In genomic region chr11:72813740-72814138, GRCh38 we compare ENCODE assay signal across 1 cellular context.
TF ChIP-seq lines count a peak whose summit lies in the region.

No MANE protein-coding gene starts in this region.

TF ChIP-seq in HepG2, 621 proteins besides CTCF, POLR2A, EP300 and RAD21 (continued from another document and continues in another):
- TF ChIP-seq, protein P1, sequence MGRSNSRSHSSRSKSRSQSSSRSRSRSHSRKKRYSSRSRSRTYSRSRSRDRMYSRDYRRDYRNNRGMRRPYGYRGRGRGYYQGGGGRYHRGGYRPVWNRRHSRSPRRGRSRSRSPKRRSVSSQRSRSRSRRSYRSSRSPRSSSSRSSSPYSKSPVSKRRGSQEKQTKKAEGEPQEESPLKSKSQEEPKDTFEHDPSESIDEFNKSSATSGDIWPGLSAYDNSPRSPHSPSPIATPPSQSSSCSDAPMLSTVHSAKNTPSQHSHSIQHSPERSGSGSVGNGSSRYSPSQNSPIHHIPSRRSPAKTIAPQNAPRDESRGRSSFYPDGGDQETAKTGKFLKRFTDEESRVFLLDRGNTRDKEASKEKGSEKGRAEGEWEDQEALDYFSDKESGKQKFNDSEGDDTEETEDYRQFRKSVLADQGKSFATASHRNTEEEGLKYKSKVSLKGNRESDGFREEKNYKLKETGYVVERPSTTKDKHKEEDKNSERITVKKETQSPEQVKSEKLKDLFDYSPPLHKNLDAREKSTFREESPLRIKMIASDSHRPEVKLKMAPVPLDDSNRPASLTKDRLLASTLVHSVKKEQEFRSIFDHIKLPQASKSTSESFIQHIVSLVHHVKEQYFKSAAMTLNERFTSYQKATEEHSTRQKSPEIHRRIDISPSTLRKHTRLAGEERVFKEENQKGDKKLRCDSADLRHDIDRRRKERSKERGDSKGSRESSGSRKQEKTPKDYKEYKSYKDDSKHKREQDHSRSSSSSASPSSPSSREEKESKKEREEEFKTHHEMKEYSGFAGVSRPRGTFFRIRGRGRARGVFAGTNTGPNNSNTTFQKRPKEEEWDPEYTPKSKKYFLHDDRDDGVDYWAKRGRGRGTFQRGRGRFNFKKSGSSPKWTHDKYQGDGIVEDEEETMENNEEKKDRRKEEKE (IDR thresholded peaks at IDR 0.05): no peak
- TF ChIP-seq MED1 (CRISPR knock-in tag; IDR thresholded peaks at IDR 0.05): peak; percentile 53
- peak; percentile 31; the same call in 1 of the 2 replicates for TF ChIP-seq TBX2 (CRISPR knock-in tag; IDR thresholded peaks at IDR 0.05; ENCODE audit: borderline replicate concordance)
- TF ChIP-seq SMAD3 (CRISPR knock-in tag; IDR thresholded peaks at IDR 0.05): no peak
- TF ChIP-seq ZHX1 (CRISPR knock-in tag; IDR thresholded peaks at IDR 0.05; ENCODE audit: low read depth): no peak
- TF ChIP-seq HOXA5 (CRISPR knock-in tag; IDR thresholded peaks at IDR 0.05): peak; percentile 51; the same call in 1 of the 2 replicates
- TF ChIP-seq ZSCAN25 (CRISPR knock-in tag; IDR thresholded peaks at IDR 0.05): no peak
- no peak for TF ChIP-seq ZNF570 (CRISPR knock-in tag; IDR thresholded peaks at IDR 0.05; ENCODE audit: borderline replicate concordance)
- 0 out of 2 replicates have a peak, but pooled peaks have one; percentile 6 for TF ChIP-seq ESRRA (CRISPR knock-in tag; IDR thresholded peaks at IDR 0.05; ENCODE audit: low read depth)
- no peak; the same call in 1 of the 2 replicates for TF ChIP-seq ZNF782 (CRISPR knock-in tag; IDR thresholded peaks at IDR 0.05; ENCODE audit: borderline replicate concordance)
- no peak for TF ChIP-seq RARG (CRISPR knock-in tag; IDR thresholded peaks at IDR 0.05; ENCODE audit: low read depth)
- TF ChIP-seq ZNF512B (CRISPR knock-in tag; IDR thresholded peaks at IDR 0.05; ENCODE audit: borderline replicate concordance): no peak
- TF ChIP-seq ARHGAP35 (CRISPR knock-in tag; IDR thresholded peaks at IDR 0.05; ENCODE audit: borderline replicate concordance): no peak
- no peak for TF ChIP-seq CEBPG (CRISPR knock-in tag; IDR thresholded peaks at IDR 0.05)
- no peak for TF ChIP-seq FOXA1 (IDR thresholded peaks at IDR 0.05)
- TF ChIP-seq FOXA1 (CRISPR knock-in tag; IDR thresholded peaks at IDR 0.05): no peak
- peak; percentile 32; the same call in 1 of the 2 replicates for TF ChIP-seq ZNF607 (CRISPR knock-in tag; IDR thresholded peaks at IDR 0.05; ENCODE audit: borderline replicate concordance)
- TF ChIP-seq, protein P2, sequence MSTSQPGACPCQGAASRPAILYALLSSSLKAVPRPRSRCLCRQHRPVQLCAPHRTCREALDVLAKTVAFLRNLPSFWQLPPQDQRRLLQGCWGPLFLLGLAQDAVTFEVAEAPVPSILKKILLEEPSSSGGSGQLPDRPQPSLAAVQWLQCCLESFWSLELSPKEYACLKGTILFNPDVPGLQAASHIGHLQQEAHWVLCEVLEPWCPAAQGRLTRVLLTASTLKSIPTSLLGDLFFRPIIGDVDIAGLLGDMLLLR (CRISPR knock-in tag; IDR thresholded peaks at IDR 0.05): peak; percentile 44; the same call in 1 of the 2 replicates
- no peak for TF ChIP-seq ZNF383 (CRISPR knock-in tag; IDR thresholded peaks at IDR 0.05; ENCODE audit: borderline replicate concordance)
- no peak for TF ChIP-seq SMYD3 (CRISPR knock-in tag; IDR thresholded peaks at IDR 0.05)
- TF ChIP-seq RCOR2 (CRISPR knock-in tag; IDR thresholded peaks at IDR 0.05): 0 out of 2 replicates have a peak, but pooled peaks have one; percentile 15
- TF ChIP-seq, protein P3, sequence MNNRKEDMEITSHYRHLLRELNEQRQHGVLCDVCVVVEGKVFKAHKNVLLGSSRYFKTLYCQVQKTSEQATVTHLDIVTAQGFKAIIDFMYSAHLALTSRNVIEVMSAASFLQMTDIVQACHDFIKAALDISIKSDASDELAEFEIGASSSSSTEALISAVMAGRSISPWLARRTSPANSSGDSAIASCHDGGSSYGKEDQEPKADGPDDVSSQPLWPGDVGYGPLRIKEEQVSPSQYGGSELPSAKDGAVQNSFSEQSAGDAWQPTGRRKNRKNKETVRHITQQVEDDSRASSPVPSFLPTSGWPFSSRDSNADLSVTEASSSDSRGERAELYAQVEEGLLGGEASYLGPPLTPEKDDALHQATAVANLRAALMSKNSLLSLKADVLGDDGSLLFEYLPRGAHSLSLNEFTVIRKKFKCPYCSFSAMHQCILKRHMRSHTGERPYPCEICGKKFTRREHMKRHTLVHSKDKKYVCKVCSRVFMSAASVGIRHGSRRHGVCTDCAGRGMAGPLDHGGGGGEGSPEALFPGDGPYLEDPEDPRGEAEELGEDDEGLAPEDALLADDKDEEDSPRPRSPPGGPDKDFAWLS (CRISPR knock-in tag; IDR thresholded peaks at IDR 0.05; ENCODE audit: borderline replicate concordance): no peak
- TF ChIP-seq KAT7 (CRISPR knock-in tag; IDR thresholded peaks at IDR 0.05; ENCODE audit: borderline replicate concordance): no peak
- TF ChIP-seq ZNF510 (CRISPR knock-in tag; IDR thresholded peaks at IDR 0.05; ENCODE audit: low read depth): no peak
- TF ChIP-seq, protein P4, sequence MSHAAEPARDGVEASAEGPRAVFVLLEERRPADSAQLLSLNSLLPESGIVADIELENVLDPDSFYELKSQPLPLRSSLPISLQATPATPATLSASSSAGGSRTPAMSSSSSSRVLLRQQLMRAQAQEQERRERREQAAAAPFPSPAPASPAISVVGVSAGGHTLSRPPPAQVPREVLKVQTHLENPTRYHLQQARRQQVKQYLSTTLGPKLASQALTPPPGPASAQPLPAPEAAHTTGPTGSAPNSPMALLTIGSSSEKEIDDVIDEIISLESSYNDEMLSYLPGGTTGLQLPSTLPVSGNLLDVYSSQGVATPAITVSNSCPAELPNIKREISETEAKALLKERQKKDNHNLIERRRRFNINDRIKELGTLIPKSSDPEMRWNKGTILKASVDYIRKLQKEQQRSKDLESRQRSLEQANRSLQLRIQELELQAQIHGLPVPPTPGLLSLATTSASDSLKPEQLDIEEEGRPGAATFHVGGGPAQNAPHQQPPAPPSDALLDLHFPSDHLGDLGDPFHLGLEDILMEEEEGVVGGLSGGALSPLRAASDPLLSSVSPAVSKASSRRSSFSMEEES (CRISPR knock-in tag; IDR thresholded peaks at IDR 0.05): peak; percentile 18; the same call in 1 of the 2 replicates
- no peak for TF ChIP-seq MAFK (conservative IDR thresholded peaks at IDR 0.05 in 1 of 2, IDR thresholded peaks at IDR 0.05 in 1 of 2; ENCODE audit: low read length in 2 of 2)
- TF ChIP-seq HHEX (CRISPR knock-in tag; IDR thresholded peaks at IDR 0.05): no peak
- TF ChIP-seq ZNF770 (CRISPR knock-in tag; IDR thresholded peaks at IDR 0.05): no peak
- TF ChIP-seq ZNF83 (CRISPR knock-in tag; IDR thresholded peaks at IDR 0.05; ENCODE audit: borderline replicate concordance): peak; percentile 69; the same call in 1 of the 2 replicates
- no peak for TF ChIP-seq ZNF414 (CRISPR knock-in tag; IDR thresholded peaks at IDR 0.05)
- no peak for TF ChIP-seq ZKSCAN5 (CRISPR knock-in tag; IDR thresholded peaks at IDR 0.05)
- TF ChIP-seq NPAS2 (CRISPR knock-in tag; IDR thresholded peaks at IDR 0.05; ENCODE audit: borderline replicate concordance): no peak
- peak; percentile 71; the same call in 1 of the 2 replicates for TF ChIP-seq KDM5B (CRISPR knock-in tag; IDR thresholded peaks at IDR 0.05; ENCODE audit: borderline replicate concordance)
- no peak; the same call in 1 of the 2 replicates for TF ChIP-seq ZNF629 (CRISPR knock-in tag; conservative IDR thresholded peaks at IDR 0.05)
- TF ChIP-seq ZFP91 (CRISPR knock-in tag; IDR thresholded peaks at IDR 0.05; ENCODE audit: borderline replicate concordance): no peak
- TF ChIP-seq E2F2 (CRISPR knock-in tag; IDR thresholded peaks at IDR 0.05; ENCODE audit: borderline replicate concordance): no peak
- no peak for TF ChIP-seq AGO2 (optimal IDR thresholded peaks at IDR 0.05; ENCODE audit: low read depth, low read length)
- TF ChIP-seq ZBTB25 (CRISPR knock-in tag; IDR thresholded peaks at IDR 0.05): no peak
- TF ChIP-seq BCL6 (CRISPR knock-in tag; IDR thresholded peaks at IDR 0.05): no peak
